Comparison of ENCODE assay signal across 8 cellular contexts in the genomic region with DNA sequence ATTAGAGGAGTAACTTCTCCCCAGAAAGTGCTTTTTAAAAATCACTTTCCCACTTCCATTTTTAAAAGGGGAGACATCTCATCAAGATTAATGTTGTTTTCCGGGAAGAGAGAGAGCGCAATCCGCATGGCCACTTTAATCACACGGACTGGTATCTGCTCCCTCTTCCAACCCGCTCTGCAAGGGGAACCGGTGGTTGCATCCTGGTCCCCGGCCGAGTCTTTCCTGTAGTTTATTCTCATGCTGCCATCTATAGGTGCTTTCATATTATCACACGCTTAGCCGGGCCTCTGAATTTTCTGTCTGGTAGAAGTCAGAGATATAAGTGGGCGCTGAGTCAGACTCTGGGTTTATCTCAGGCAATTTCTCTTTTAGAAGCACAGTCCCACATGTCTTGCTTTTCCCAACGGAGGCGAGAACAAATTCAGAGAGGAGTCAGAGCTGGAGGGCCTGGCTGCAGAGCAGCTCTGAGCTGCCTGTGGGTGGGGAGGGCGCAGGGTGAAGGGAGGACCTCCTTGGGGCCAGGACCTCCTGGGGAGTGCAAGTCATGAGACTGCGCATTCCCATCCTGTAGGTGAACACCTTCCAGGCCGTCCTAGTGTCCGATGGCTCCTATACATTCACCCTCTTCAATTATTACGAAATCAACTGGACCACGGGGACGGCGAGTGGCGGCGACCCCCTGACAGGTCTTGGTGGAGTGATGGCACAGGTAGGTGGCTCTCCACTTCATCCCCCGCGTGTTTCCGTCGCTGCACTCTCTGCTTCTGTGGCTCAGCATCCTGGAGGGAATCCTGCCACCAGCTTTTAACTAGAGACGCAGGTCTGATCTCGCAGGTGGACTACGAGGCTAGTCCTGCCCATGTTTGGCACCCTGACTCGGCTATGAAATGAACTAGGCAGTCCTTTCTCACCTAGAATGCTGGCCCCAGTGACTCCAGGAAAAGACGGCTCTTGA. TPM values are rescaled to one million over a fixed set of nuclear protein-coding genes. Genes with fewer than 3 reads are reported as not detected.
DNase-seq lines count a peak whose midpoint lies in the region; ATAC-seq lines count a peak whose summit lies in the region.

No MANE protein-coding gene starts in this region.

- peak; percentile 36 to 38 for ATAC-seq in activated CD4-positive, CD25-positive, alpha-beta regulatory T cell treated with anti-CD3 and anti-CD28 coated beads, Interleukin-2, amount 50 U/mL, for 24 hours
- ATAC-seq in left ventricle myocardium superior = peak; percentile 92
- no peak for ATAC-seq in GM21515 (IDR thresholded peaks at IDR 0.05; ENCODE audit: unreplicated experiment)

- H3K36me3 ChIP-seq in NT2/D1 (ENCODE audit: insufficient read depth, insufficient read length, low read length) (no peaks in the 10 kb centered on the region), adipocyte (ENCODE audit: control insufficient read depth, insufficient read depth, low read length, severe bottlenecking) (no peaks in the 10 kb centered on the region)

- no peaks in the 10 kb centered on the region for H3K9me3 ChIP-seq in NT2/D1 (ENCODE audit: insufficient read depth, low read length)
- H3K9me3 ChIP-seq in adipocyte (ENCODE audit: control insufficient read depth, low read length) = no peaks in the 10 kb centered on the region

- H3K27me3 ChIP-seq in NT2/D1 (ENCODE audit: insufficient read depth, insufficient read length) (peaks cover 4% of the 10 kb centered on the region), adipocyte (replicated peaks; ENCODE audit: control insufficient read depth, insufficient read depth, low read length) (peaks cover 44% of the 10 kb centered on the region)

- peaks cover 3% of the 10 kb centered on the region for H3K4me1 ChIP-seq in NT2/D1 (ENCODE audit: insufficient read depth, insufficient read length)
- H3K4me1 ChIP-seq in adipocyte (ENCODE audit: control insufficient read depth, insufficient read depth, low read length) = no peaks in the 10 kb centered on the region

- no peak for DNase-seq in activated CD4-positive, CD25-positive, alpha-beta regulatory T cell treated with anti-CD3 and anti-CD28 coated beads, Interleukin-2, amount 50 U/mL, for 72 hours
- DNase-seq in HUDEP-2 (lab: John Stamatoyannopoulos, UW; ENCODE audit: unreplicated experiment in 76 of 76) (peak in 44 of 76 experiments; percentile 1 to 54 (median 28)), NT2/D1 (ENCODE audit: low read depth, low spot score) (peak; percentile 58), adipocyte (ENCODE audit: low read depth) (peak; percentile 91), left ventricle myocardium superior (peak; percentile 71), renal cortical epithelial cell (ENCODE audit: low read depth) (peak; percentile 24)

- H3K9ac ChIP-seq in NT2/D1 (ENCODE audit: insufficient read length, low read depth) (no peak overlapping the region), adipocyte (ENCODE audit: low read length) (peak overlapping the region; percentile 15)

- H3K4me3 ChIP-seq in NT2/D1 (ENCODE audit: insufficient read length, low read depth) (no peak overlapping the region), adipocyte (ENCODE audit: low read length) (no peak overlapping the region)

- intact Hi-C loops in left ventricle myocardium superior (cut with micrococcal nuclease) = loop anchor here (10.0 kb wide), 1 partner anchor 82 kb away; no protein-coding TSS in a partner anchor

RNA-seq across cellular contexts. Expression of a gene that starts 11.7 kb away (rescaled TPM):
- total RNA-seq in left ventricle myocardium superior (0.72 TPM), renal cortical epithelial cell (0.17 and 0.50 TPM in 2 replicates)
